ENCODE assay signal across 9 cellular contexts in the genomic region with DNA sequence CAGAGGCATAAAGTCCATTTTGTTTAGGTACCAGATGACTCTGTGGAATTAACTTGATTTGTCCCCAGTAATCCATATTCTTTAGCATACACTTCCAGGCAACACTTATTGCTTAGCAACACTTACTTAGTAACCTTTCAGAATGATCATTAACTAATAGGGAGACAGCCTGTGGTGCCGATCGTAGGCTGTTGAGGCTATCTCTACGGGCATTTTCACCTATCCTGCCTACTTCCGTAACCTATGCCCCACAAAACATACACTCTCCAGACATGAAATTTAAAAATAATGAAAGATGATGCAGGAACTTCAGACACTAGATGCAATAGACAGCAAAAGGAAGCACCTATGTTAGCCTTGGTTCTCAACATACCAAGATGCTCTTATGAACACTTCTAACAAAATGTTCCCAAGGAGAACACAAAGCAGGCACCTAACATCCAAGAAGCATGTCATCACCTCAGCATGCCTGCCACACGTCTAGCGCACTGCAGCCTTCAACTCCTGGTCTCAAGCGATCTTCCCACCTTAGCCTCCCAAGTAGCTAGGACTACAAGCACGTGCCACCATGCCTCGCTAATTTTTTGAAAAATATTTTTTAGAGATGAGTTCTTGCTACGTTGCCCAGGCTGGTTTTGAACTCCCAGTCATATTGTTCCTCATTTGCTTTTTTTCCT. TPM values are rescaled to one million over a fixed set of nuclear protein-coding genes. Genes with fewer than 3 reads are reported as not detected.
"Had no signal": no experiment of that assay in that cellular context is flagged by ENCODE, and none has a peak within 500 bp of the region (broad histone marks: within the 10 kb centered on the region; RNA-seq: fewer than 3 reads in every experiment).

No MANE protein-coding gene starts in this region.

- H3K4me3 ChIP-seq: GM23248, HAP-1, K562 had no signal

- H2AFZ ChIP-seq: GM23248 had no signal

- H3K9ac ChIP-seq: GM23248 had no signal

- ATAC-seq: HCT116, K562 had no signal

- H3K9me3 Mint-ChIP-seq: HFFc6 had no signal

- H3K4me3 Mint-ChIP-seq: HFFc6 had no signal

- H3K27ac ChIP-seq: GM23248 had no signal

- DNase-seq: GM23248, GOT3, H7, HFFc6, IMR-90, KG1 had no signal

- H3K9me3 ChIP-seq: HAP-1 had no signal

- H3K36me3 ChIP-seq: HAP-1 had no signal

- FAIRE-seq: K562 had no signal

- H3K4me1 ChIP-seq: HAP-1 had no signal

- H3K27ac Mint-ChIP-seq: HFFc6 had no signal

RNA-seq across cellular contexts. Expression of gene HLF, which starts 34.5 kb away (rescaled TPM):
- total RNA-seq: GM23248, HFFc6 had no signal
- polyA plus RNA-seq: IMR-90 had no signal
